In genomic region chr1:2803086-2803930, GRCh38 we compare ENCODE assay signal across 15 cellular contexts.
"Had no signal": no experiment of that assay in that cellular context is flagged by ENCODE, and none has a peak within 500 bp of the region (broad histone marks: within the 10 kb centered on the region; RNA-seq: fewer than 3 reads in every experiment).

No MANE protein-coding gene starts in this region.

- H3K4me3 ChIP-seq: left lung, smooth muscle cell, thyroid gland had no signal

- H3K36me3 ChIP-seq: left lung, thyroid gland, WERI-Rb-1 had no signal

- H3K9me3 ChIP-seq: left lung, thyroid gland had no signal

- H3K4me1 ChIP-seq: left lung had no signal

- H3K4me2 ChIP-seq: smooth muscle cell had no signal

- H3K27me3 ChIP-seq: thyroid gland had no signal

- ATAC-seq: naive thymus-derived CD8-positive, alpha-beta T cell; stimulated activated naive B cell treated with anti-CD40 and anti-IgM and Interleukin-4, amounts not matched to agents 10 μg/mL and 1 μg/mL and 100 μg/mL, for 72 hours had no signal

- H3K9me3 Mint-ChIP-seq: activated CD4-positive, alpha-beta memory T cell treated with anti-CD3 and anti-CD28 coated beads for 36 hours; activated T-helper 1 cell treated with anti-CD3 and anti-CD28 coated beads, Interleukin-12 subunit alpha, Interleukin-12 subunit beta, Interleukin-2, Interleukin-4 antibody, amounts not matched to agents 30 ng/mL and 10 ng/mL and 1 ng/mL, durations not matched to agents 14 hours and 24 hours and 36 hours; stimulated activated naive B cell treated with anti-CD40 and anti-IgM and Interleukin-4, amounts not matched to agents 10 μg/mL and 1 μg/mL and 100 μg/mL, for 72 hours had no signal

- H3K27ac ChIP-seq: left lung, thyroid gland, WERI-Rb-1 had no signal

- H3K27ac Mint-ChIP-seq: activated CD4-positive, alpha-beta memory T cell treated with anti-CD3 and anti-CD28 coated beads for 36 hours; activated T-helper 1 cell treated with anti-CD3 and anti-CD28 coated beads, Interleukin-12 subunit alpha, Interleukin-12 subunit beta, Interleukin-2, Interleukin-4 antibody, amounts not matched to agents 30 ng/mL and 10 ng/mL and 1 ng/mL, durations not matched to agents 14 hours and 24 hours and 36 hours; stimulated activated naive B cell treated with anti-CD40 and anti-IgM and Interleukin-4, amounts not matched to agents 10 μg/mL and 1 μg/mL and 100 μg/mL, for 72 hours had no signal

- DNase-seq: activated CD4-positive, alpha-beta memory T cell treated with anti-CD3 and anti-CD28 coated beads for 36 hours; activated naive CD4-positive, alpha-beta T cell; activated T-cell treated with anti-CD3 and anti-CD28 coated beads for 4 hours; cortex of kidney; erythroblast; foreskin melanocyte; mesenchymal stem cell; stimulated activated naive B cell treated with anti-CD40 and anti-IgM and Interleukin-4, amounts not matched to agents 10 μg/mL and 1 μg/mL and 100 μg/mL, for 72 hours; SW 1271; WERI-Rb-1 had no signal

- H3K4me3 Mint-ChIP-seq: activated CD4-positive, alpha-beta memory T cell treated with anti-CD3 and anti-CD28 coated beads for 36 hours; activated T-helper 1 cell treated with anti-CD3 and anti-CD28 coated beads, Interleukin-12 subunit alpha, Interleukin-12 subunit beta, Interleukin-2, Interleukin-4 antibody, amounts not matched to agents 30 ng/mL and 10 ng/mL and 1 ng/mL, durations not matched to agents 14 hours and 24 hours and 36 hours; naive thymus-derived CD8-positive, alpha-beta T cell; stimulated activated naive B cell treated with anti-CD40 and anti-IgM and Interleukin-4, amounts not matched to agents 10 μg/mL and 1 μg/mL and 100 μg/mL, for 72 hours had no signal

- H3K36me3 Mint-ChIP-seq: activated CD4-positive, alpha-beta memory T cell treated with anti-CD3 and anti-CD28 coated beads for 36 hours; naive thymus-derived CD8-positive, alpha-beta T cell; stimulated activated naive B cell treated with anti-CD40 and anti-IgM and Interleukin-4, amounts not matched to agents 10 μg/mL and 1 μg/mL and 100 μg/mL, for 72 hours had no signal
